Comparison of ENCODE assay signal across 1 cellular context in genomic region chr9:110256392-110257096, GRCh38.
A peak's percentile ranks its signal among the peaks of the same experiment; 100 is the strongest.
TF ChIP-seq lines count a peak whose summit lies in the region.

TXN (minus strand) TSS chr9:110256507; CDS start chr9:110256435, 72 bp downstream.

TF ChIP-seq in K562, 482 proteins besides CTCF, POLR2A, EP300 and RAD21 (continued from another document and continues in another):
- TF ChIP-seq ZNF395 (CRISPR knock-in tag; IDR thresholded peaks at IDR 0.05) (peak; percentile 77), MLLT1 (IDR thresholded peaks at IDR 0.05) (no peak), SMARCB1 (IDR thresholded peaks at IDR 0.05; ENCODE audit: insufficient read length, low read depth) (no peak), RBM17 (IDR thresholded peaks at IDR 0.05; ENCODE audit: borderline replicate concordance, low read depth, low read length) (no peak), NRF1 (conservative IDR thresholded peaks at IDR 0.05 in 1 of 2, IDR thresholded peaks at IDR 0.05 in 1 of 2) (peak; percentile 91 to 93), ARHGAP35 (IDR thresholded peaks at IDR 0.05; ENCODE audit: partially characterized antibody) (no peak), CEBPG (CRISPR knock-in tag; IDR thresholded peaks at IDR 0.05) (no peak), CEBPG (tag; conservative IDR thresholded peaks at IDR 0.05 in 1 of 2, IDR thresholded peaks at IDR 0.05 in 1 of 2) (no peak), ZNF79 (CRISPR knock-in tag; IDR thresholded peaks at IDR 0.05; ENCODE audit: low read depth) (no peak), TCFL5 (CRISPR knock-in tag; conservative IDR thresholded peaks at IDR 0.05) (no peak), PYGO2 (tag; IDR thresholded peaks at IDR 0.05) (no peak), TARDBP (IDR thresholded peaks at IDR 0.05) (no peak), RBFOX2 (IDR thresholded peaks at IDR 0.05; ENCODE audit: low read depth, low read length) (peak; percentile 74), KDM1A (IDR thresholded peaks at IDR 0.05) (no peak), PTTG1 (tag; IDR thresholded peaks at IDR 0.05; ENCODE audit: low read depth) (no peak), ELF1 (tag; IDR thresholded peaks at IDR 0.05) (peak; percentile 85), TRIM28 (IDR thresholded peaks at IDR 0.05) (no peak), ZBTB2 (IDR thresholded peaks at IDR 0.05) (peak; percentile 45; the same call in 1 of the 2 replicates), ZFPM2 (CRISPR knock-in tag; IDR thresholded peaks at IDR 0.05) (no peak), ZEB2 (IDR thresholded peaks at IDR 0.05) (peak; percentile 60; the same call in 1 of the 2 replicates), ZNF217 (CRISPR knock-in tag; IDR thresholded peaks at IDR 0.05) (no peak), NR0B1 (IDR thresholded peaks at IDR 0.05; ENCODE audit: partially characterized antibody) (no peak), TBL1XR1 (IDR thresholded peaks at IDR 0.05; ENCODE audit: low read length in 2 of 2) (0 out of 4 replicates have a peak, but pooled peaks have one; percentile 40 to 41), LCOR (CRISPR knock-in tag; IDR thresholded peaks at IDR 0.05) (peak; percentile 65; the same call in 1 of the 2 replicates), ELK3 (CRISPR knock-in tag; IDR thresholded peaks at IDR 0.05) (no peak), CBFB (CRISPR knock-in tag; IDR thresholded peaks at IDR 0.05) (no peak; the same call in 1 of the 2 replicates), ZZZ3 (IDR thresholded peaks at IDR 0.05) (no peak), MAFG (tag; conservative IDR thresholded peaks at IDR 0.05) (peak; percentile 99), FOXK1 (CRISPR knock-in tag; IDR thresholded peaks at IDR 0.05; ENCODE audit: borderline replicate concordance) (no peak), NFYB (IDR thresholded peaks at IDR 0.05; ENCODE audit: extremely low read depth, insufficient read length) (no peak), ZNF134 (CRISPR knock-in tag; conservative IDR thresholded peaks at IDR 0.05) (no peak), YBX1 (IDR thresholded peaks at IDR 0.05) (no peak), PCBP2 (IDR thresholded peaks at IDR 0.05; ENCODE audit: low read depth, low read length, poor library complexity, severe bottlenecking) (no peak), TFAM (CRISPR knock-in tag; conservative IDR thresholded peaks at IDR 0.05) (no peak), ZNF121 (CRISPR knock-in tag; conservative IDR thresholded peaks at IDR 0.05) (no peak), SP1 (CRISPR knock-in tag; IDR thresholded peaks at IDR 0.05) (peak; percentile 89), BHLHE40 (IDR thresholded peaks at IDR 0.05; ENCODE audit: low read length) (peak; percentile 90), GATA2 (CRISPR knock-in tag; IDR thresholded peaks at IDR 0.05) (no peak), RFX1 (IDR thresholded peaks at IDR 0.05) (no peak), AFF4 (CRISPR knock-in tag; IDR thresholded peaks at IDR 0.05) (no peak; the same call in 1 of the 2 replicates), ZNF699 (CRISPR knock-in tag; IDR thresholded peaks at IDR 0.05; ENCODE audit: insufficient replicate concordance) (no peak), POLR2G (IDR thresholded peaks at IDR 0.05; ENCODE audit: low read depth, low read length) (peak; percentile 89), DMBX1 (CRISPR knock-in tag; IDR thresholded peaks at IDR 0.05; ENCODE audit: borderline replicate concordance) (no peak), ZNF143 (CRISPR knock-in tag; IDR thresholded peaks at IDR 0.05) (no peak), FOS (IDR thresholded peaks at IDR 0.05; ENCODE audit: extremely low read depth, insufficient read length) (no peak), KLF1 (tag; IDR thresholded peaks at IDR 0.05) (peak; percentile 95), KAT7 (CRISPR knock-in tag; IDR thresholded peaks at IDR 0.05; ENCODE audit: borderline replicate concordance) (no peak), ZNF408 (CRISPR knock-in tag; IDR thresholded peaks at IDR 0.05; ENCODE audit: low read depth) (no peak), PRPF4 (IDR thresholded peaks at IDR 0.05; ENCODE audit: insufficient read depth, low read depth, low read length, poor library complexity, severe bottlenecking) (no peak), PHF8 (IDR thresholded peaks at IDR 0.05; ENCODE audit: borderline replicate concordance, low read length) (peak; percentile 77)
- TF ChIP-seq, protein P1, sequence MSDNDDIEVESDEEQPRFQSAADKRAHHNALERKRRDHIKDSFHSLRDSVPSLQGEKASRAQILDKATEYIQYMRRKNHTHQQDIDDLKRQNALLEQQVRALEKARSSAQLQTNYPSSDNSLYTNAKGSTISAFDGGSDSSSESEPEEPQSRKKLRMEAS (CRISPR knock-in tag; IDR thresholded peaks at IDR 0.05), result peak; percentile 95
- TF ChIP-seq, protein P2, sequence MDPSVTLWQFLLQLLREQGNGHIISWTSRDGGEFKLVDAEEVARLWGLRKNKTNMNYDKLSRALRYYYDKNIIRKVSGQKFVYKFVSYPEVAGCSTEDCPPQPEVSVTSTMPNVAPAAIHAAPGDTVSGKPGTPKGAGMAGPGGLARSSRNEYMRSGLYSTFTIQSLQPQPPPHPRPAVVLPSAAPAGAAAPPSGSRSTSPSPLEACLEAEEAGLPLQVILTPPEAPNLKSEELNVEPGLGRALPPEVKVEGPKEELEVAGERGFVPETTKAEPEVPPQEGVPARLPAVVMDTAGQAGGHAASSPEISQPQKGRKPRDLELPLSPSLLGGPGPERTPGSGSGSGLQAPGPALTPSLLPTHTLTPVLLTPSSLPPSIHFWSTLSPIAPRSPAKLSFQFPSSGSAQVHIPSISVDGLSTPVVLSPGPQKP (CRISPR knock-in tag; IDR thresholded peaks at IDR 0.05), result no peak
- TF ChIP-seq, protein P3, sequence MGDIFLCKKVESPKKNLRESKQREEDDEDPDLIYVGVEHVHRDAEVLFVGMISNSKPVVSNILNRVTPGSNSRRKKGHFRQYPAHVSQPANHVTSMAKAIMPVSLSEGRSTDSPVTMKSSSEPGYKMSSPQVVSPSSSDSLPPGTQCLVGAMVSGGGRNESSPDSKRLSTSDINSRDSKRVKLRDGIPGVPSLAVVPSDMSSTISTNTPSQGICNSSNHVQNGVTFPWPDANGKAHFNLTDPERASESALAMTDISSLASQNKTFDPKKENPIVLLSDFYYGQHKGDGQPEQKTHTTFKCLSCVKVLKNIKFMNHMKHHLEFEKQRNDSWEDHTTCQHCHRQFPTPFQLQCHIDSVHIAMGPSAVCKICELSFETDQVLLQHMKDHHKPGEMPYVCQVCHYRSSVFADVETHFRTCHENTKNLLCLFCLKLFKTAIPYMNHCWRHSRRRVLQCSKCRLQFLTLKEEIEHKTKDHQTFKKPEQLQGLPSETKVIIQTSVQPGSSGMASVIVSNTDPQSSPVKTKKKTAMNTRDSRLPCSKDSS (IDR thresholded peaks at IDR 0.05; ENCODE audit: low read depth, partially characterized antibody), result no peak
